Comparison of ENCODE assay signal across 10 cellular contexts in the genomic region with DNA sequence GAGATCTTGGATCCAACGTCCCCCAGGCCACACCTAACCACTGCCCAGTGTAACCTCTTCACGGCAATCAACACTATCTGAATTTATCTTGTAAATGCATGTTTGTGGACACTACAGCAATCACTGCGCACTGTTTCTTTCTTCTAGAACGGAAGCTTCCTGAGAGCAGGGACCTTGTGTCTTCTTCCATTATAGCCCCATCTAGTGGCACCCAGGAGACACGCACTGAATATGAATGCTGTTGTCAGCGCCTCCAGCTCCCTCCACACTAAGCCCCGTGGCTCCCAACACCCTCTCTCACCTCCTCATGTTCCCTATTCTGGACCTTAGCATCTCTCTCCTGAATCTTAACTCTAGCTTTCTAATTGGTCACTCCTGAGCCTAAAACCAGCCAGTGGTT.
A peak's percentile ranks its signal among the peaks of the same experiment; 100 is the strongest.
DNase-seq lines count a peak whose midpoint lies in the region; ATAC-seq, FAIRE-seq and TF ChIP-seq lines count a peak whose summit lies in the region.
"Had no signal": no experiment of that assay in that cellular context is flagged by ENCODE, and none has a peak within 500 bp of the region (broad histone marks: within the 10 kb centered on the region; RNA-seq: fewer than 3 reads in every experiment).

No MANE protein-coding gene starts in this region.

- no peaks in the 10 kb centered on the region for H3K9me3 Mint-ChIP-seq in CD4-positive, alpha-beta T cell
- no peaks in the 10 kb centered on the region for H3K9me3 Mint-ChIP-seq in activated naive CD8-positive, alpha-beta T cell treated with anti-CD3 and anti-CD28 coated beads for 36 hours

- intact Hi-C loops in CD4-positive, alpha-beta T cell (cut with DNase I, micrococcal nuclease) = no loop called here
- intact Hi-C loops in left lung (cut with DNase I) = no loop called here

- TF ChIP-seq CTCF in CD4-positive, alpha-beta T cell (IDR thresholded peaks at IDR 0.05) = peak; percentile 12
- peak; percentile 13 to 45 for TF ChIP-seq CTCF in left lung (IDR thresholded peaks at IDR 0.05)

- H3K36me3 ChIP-seq in left lung = peaks cover 0 to 11% of the 10 kb centered on the region in 2 donors

- POLR2A ChIA-PET in CD4-positive, alpha-beta T cell (lab: Charles Lee) = no interaction called here

- H3K9me3 ChIP-seq in CD4-positive, alpha-beta T cell (ENCODE audit: control insufficient read depth, low read length) = no peaks in the 10 kb centered on the region
- H3K9me3 ChIP-seq in left lung = no peaks in the 10 kb centered on the region

- CTCF ChIA-PET in CD4-positive, alpha-beta T cell (lab: Charles Lee) = no interaction called here

- H3K27me3 ChIP-seq in CD4-positive, alpha-beta T cell (ENCODE audit: control insufficient read depth, insufficient read depth, low read length) = no peaks in the 10 kb centered on the region
- no peaks in the 10 kb centered on the region for H3K27me3 ChIP-seq in left lung

- H3K27me3 Mint-ChIP-seq in CD4-positive, alpha-beta T cell = no peaks in the 10 kb centered on the region
- no peaks in the 10 kb centered on the region for H3K27me3 Mint-ChIP-seq in activated naive CD8-positive, alpha-beta T cell treated with anti-CD3 and anti-CD28 coated beads for 36 hours
- H3K27me3 Mint-ChIP-seq: T-cell had no signal

- peaks cover 16% of the 10 kb centered on the region for H3K4me1 Mint-ChIP-seq in CD4-positive, alpha-beta T cell (ENCODE audit: low read depth)
- peaks cover 12% of the 10 kb centered on the region for H3K4me1 Mint-ChIP-seq in activated naive CD8-positive, alpha-beta T cell treated with anti-CD3 and anti-CD28 coated beads for 36 hours

- no peak overlapping the region for H3K4me3 ChIP-seq in left lung

- no peak for ATAC-seq in CD4-positive, alpha-beta T cell (ENCODE audit: poor library complexity)
- ATAC-seq in left lung = peak; percentile 44
- ATAC-seq in HG02642 (IDR thresholded peaks at IDR 0.05; ENCODE audit: poor library complexity, unreplicated experiment) = no peak
- no peak for ATAC-seq in GM18867 (IDR thresholded peaks at IDR 0.05; ENCODE audit: unreplicated experiment)
- ATAC-seq: T-cell had no signal

- no peak overlapping the region for H3K27ac ChIP-seq in CD4-positive, alpha-beta T cell (ENCODE audit: low read depth, low read length)
- no peak overlapping the region for H3K27ac ChIP-seq in left lung

- H3K36me3 Mint-ChIP-seq in CD4-positive, alpha-beta T cell (ENCODE audit: low read depth) = peaks cover 22% of the 10 kb centered on the region
- peaks cover 40% of the 10 kb centered on the region for H3K36me3 Mint-ChIP-seq in activated naive CD8-positive, alpha-beta T cell treated with anti-CD3 and anti-CD28 coated beads for 36 hours

- H3K4me1 ChIP-seq in left lung = peaks cover 0 to 15% of the 10 kb centered on the region in 2 donors

- no peak for TF ChIP-seq POLR2A in H54 (IDR thresholded peaks at IDR 0.05; ENCODE audit: low read depth, low read length)

- DNase-seq in CD4-positive, alpha-beta T cell = no peak
- peak; percentile 20 for DNase-seq in H54 (ENCODE audit: insufficient read length, low spot score)
- DNase-seq in activated naive CD8-positive, alpha-beta T cell treated with anti-CD3 and anti-CD28 coated beads for 36 hours = no peak
- no peak for DNase-seq in left lung
- DNase-seq in mesenteric fat pad (ENCODE audit: low spot score) = no peak
- no peak for DNase-seq in NCI-H2171 (lab: John Stamatoyannopoulos, UW)
- DNase-seq: mesenchymal stem cell, T-cell had no signal

- H3K27ac Mint-ChIP-seq in CD4-positive, alpha-beta T cell = no peak overlapping the region
- peak overlapping the region; percentile 27 for H3K27ac Mint-ChIP-seq in activated naive CD8-positive, alpha-beta T cell treated with anti-CD3 and anti-CD28 coated beads for 36 hours
- H3K27ac Mint-ChIP-seq: T-cell had no signal

- no peak for FAIRE-seq in H54 (lab: Jason Lieb, UNC)

- no peak overlapping the region for H3K4me3 Mint-ChIP-seq in CD4-positive, alpha-beta T cell
- no peak overlapping the region for H3K4me3 Mint-ChIP-seq in activated naive CD8-positive, alpha-beta T cell treated with anti-CD3 and anti-CD28 coated beads for 36 hours
- H3K4me3 Mint-ChIP-seq: T-cell had no signal
